In genomic region chr11:116461789-116462188, GRCh38 we compare ENCODE assay signal across 21 cellular contexts.
A peak's percentile ranks its signal among the peaks of the same experiment; 100 is the strongest.
DNase-seq lines count a peak whose midpoint lies in the region; ATAC-seq and TF ChIP-seq lines count a peak whose summit lies in the region.
"Had no signal": no experiment of that assay in that cellular context is flagged by ENCODE, and none has a peak within 500 bp of the region (broad histone marks: within the 10 kb centered on the region; RNA-seq: fewer than 3 reads in every experiment).

No MANE protein-coding gene starts in this region.

- ATAC-seq in GM19328 (IDR thresholded peaks at IDR 0.05; ENCODE audit: unreplicated experiment): no peak
- ATAC-seq: HCT116, lower lobe of right lung had no signal

- no peak for TF ChIP-seq CTCF in esophagus squamous epithelium (IDR thresholded peaks at IDR 0.05)
- TF ChIP-seq CTCF in Calu3 (IDR thresholded peaks at IDR 0.05; ENCODE audit: unreplicated experiment): no peak

- H3K4me1 ChIP-seq in SJCRH30 (no peaks in the 10 kb centered on the region), mesendoderm (ENCODE audit: control insufficient read depth, low read depth, low read length) (peaks cover 18% of the 10 kb centered on the region), esophagus squamous epithelium (no peaks in the 10 kb centered on the region)
- H3K4me1 ChIP-seq: BLaER1, lower lobe of right lung, upper lobe of left lung had no signal

- peaks cover 13% of the 10 kb centered on the region for H3K27me3 Mint-ChIP-seq in Calu3 (ENCODE audit: unreplicated experiment)

- H3K79me2 ChIP-seq in mesendoderm (ENCODE audit: control insufficient read depth, insufficient read depth, low read length): no peaks in the 10 kb centered on the region

- BruUV-seq in Calu3 (replicated peaks; lab: Mats Ljungman, UMichigan): no TSS peak

- H3K4me3 Mint-ChIP-seq in Calu3 (ENCODE audit: low read depth, unreplicated experiment): no peak overlapping the region
- H3K4me3 Mint-ChIP-seq: activated CD4-positive, alpha-beta memory T cell treated with anti-CD3 and anti-CD28 coated beads for 36 hours; activated naive CD4-positive, alpha-beta T cell treated with anti-CD3 and anti-CD28 coated beads, Interleukin-2, amount 50 U/mL, for 24 hours; activated T-cell treated with anti-CD3 and anti-CD28 coated beads, Interleukin-2, amount 50 U/mL, for 24 hours had no signal

- H2BK120ac ChIP-seq in mesendoderm (ENCODE audit: low read depth, low read length): no peak overlapping the region

- no peaks in the 10 kb centered on the region for H3K9me3 Mint-ChIP-seq in Calu3 (ENCODE audit: low read depth, unreplicated experiment)
- H3K9me3 Mint-ChIP-seq: activated CD4-positive, alpha-beta memory T cell treated with anti-CD3 and anti-CD28 coated beads for 36 hours; activated naive CD4-positive, alpha-beta T cell treated with anti-CD3 and anti-CD28 coated beads, Interleukin-2, amount 50 U/mL, for 24 hours; activated T-cell treated with anti-CD3 and anti-CD28 coated beads, Interleukin-2, amount 50 U/mL, for 24 hours had no signal

- no peak overlapping the region for H2AK5ac ChIP-seq in mesendoderm (ENCODE audit: low read length)

- CTCF ChIA-PET in Calu3 (lab: Charles Lee): no interaction called here

- H2BK5ac ChIP-seq in mesendoderm (ENCODE audit: low read length): no peak overlapping the region

- no peak overlapping the region for H2BK15ac ChIP-seq in mesendoderm (replicated peaks; ENCODE audit: low read depth)

- peak overlapping the region; percentile 29 for H3K56ac ChIP-seq in mesendoderm (ENCODE audit: low read length)

- no peak overlapping the region for H3K23ac ChIP-seq in mesendoderm (ENCODE audit: low read length)

- WGBS in mesendoderm (ENCODE audit: extremely low coverage, insufficient coverage, low lambda C conversion rate): no CpG with 5 or more reads among the region's 2 CpGs
- WGBS in esophagus squamous epithelium, 2 donors: 41 to 45% methylated on average over 2 of the region's 2 CpGs

- no peak overlapping the region for H4K8ac ChIP-seq in mesendoderm (ENCODE audit: low read depth, low read length)

- no peaks in the 10 kb centered on the region for H3K9me3 ChIP-seq in SJCRH30 (replicated peaks)
- no peaks in the 10 kb centered on the region for H3K9me3 ChIP-seq in esophagus squamous epithelium
- H3K9me3 ChIP-seq: BLaER1, lower lobe of right lung, upper lobe of left lung had no signal

- H3K36me3 ChIP-seq in H7 (replicated peaks; ENCODE audit: control insufficient read depth, insufficient read depth, low read length) (no peaks in the 10 kb centered on the region), SJCRH30 (no peaks in the 10 kb centered on the region), mesendoderm (ENCODE audit: control insufficient read depth, insufficient read depth, low read length) (no peaks in the 10 kb centered on the region), esophagus squamous epithelium (no peaks in the 10 kb centered on the region)
- H3K36me3 ChIP-seq: BLaER1, lower lobe of right lung, upper lobe of left lung had no signal

- H3K36me3 Mint-ChIP-seq in Calu3 (ENCODE audit: insufficient read depth, unreplicated experiment): no peaks in the 10 kb centered on the region
- H3K36me3 Mint-ChIP-seq: activated CD4-positive, alpha-beta memory T cell treated with anti-CD3 and anti-CD28 coated beads for 36 hours; activated naive CD4-positive, alpha-beta T cell treated with anti-CD3 and anti-CD28 coated beads, Interleukin-2, amount 50 U/mL, for 24 hours; naive B cell had no signal

- no peaks in the 10 kb centered on the region for H3K79me1 ChIP-seq in mesendoderm (ENCODE audit: low read length)

- no peak for TF ChIP-seq POLR2A in esophagus squamous epithelium (IDR thresholded peaks at IDR 0.05)

- no peak overlapping the region for H4K5ac ChIP-seq in mesendoderm (ENCODE audit: low read length)

- H3K4me3 ChIP-seq in H7 (ENCODE audit: insufficient read depth, low read depth, low read length): no peak overlapping the region
- no peak overlapping the region for H3K4me3 ChIP-seq in SJCRH30
- no peak overlapping the region for H3K4me3 ChIP-seq in mesendoderm (ENCODE audit: low read length)
- no peak overlapping the region for H3K4me3 ChIP-seq in esophagus squamous epithelium
- H3K4me3 ChIP-seq: BLaER1, coronary artery, lower lobe of right lung, upper lobe of left lung had no signal

- H3K4ac ChIP-seq in mesendoderm (ENCODE audit: low read depth, low read length): no peak overlapping the region

- peaks cover 9% of the 10 kb centered on the region for H3K4me1 Mint-ChIP-seq in Calu3 (ENCODE audit: low read depth, unreplicated experiment)
- H3K4me1 Mint-ChIP-seq: activated naive CD4-positive, alpha-beta T cell treated with anti-CD3 and anti-CD28 coated beads, Interleukin-2, amount 50 U/mL, for 24 hours; naive B cell had no signal

- H3K27me3 ChIP-seq in H7 (ENCODE audit: control insufficient read depth, insufficient read depth, low read length) (no peaks in the 10 kb centered on the region; the same call in 1 of the 2 replicates), SJCRH30 (no peaks in the 10 kb centered on the region), mesendoderm (ENCODE audit: insufficient read depth, low read length, poor library complexity) (no peaks in the 10 kb centered on the region), esophagus squamous epithelium (peaks cover 0 to 26% (median 0%) of the 10 kb centered on the region in 4 donors)
- H3K27me3 ChIP-seq: BLaER1, upper lobe of left lung had no signal

- H3K27ac ChIP-seq in SJCRH30 (no peak overlapping the region), mesendoderm (ENCODE audit: low read depth, low read length) (no peak overlapping the region), esophagus squamous epithelium (no peak overlapping the region)
- H3K27ac ChIP-seq: BLaER1, coronary artery, lower lobe of right lung, upper lobe of left lung had no signal

- no peak overlapping the region for H3K4me2 ChIP-seq in mesendoderm (ENCODE audit: low read length)
- H3K4me2 ChIP-seq: BLaER1 had no signal

- DNase-seq in H7: peak; percentile 48
- DNase-seq in NCI-H146 treated with DMSO at 0.1 percent for 48 hours (lab: John Stamatoyannopoulos, UW; ENCODE audit: unreplicated experiment): peak; percentile 73
- DNase-seq in SJCRH30: peak; percentile 6 to 8
- peak; percentile 82 for DNase-seq in mesendoderm
- DNase-seq in esophagus squamous epithelium (lab: John Stamatoyannopoulos, UW): no peak
- DNase-seq in Calu3: no peak
- no peak for DNase-seq in HPDE6-E6E7 (ENCODE audit: extremely low spot score)
- DNase-seq: activated CD4-positive, alpha-beta memory T cell treated with anti-CD3 and anti-CD28 coated beads for 36 hours; activated T-cell treated with anti-CD3 and anti-CD28 coated beads, Interleukin-2, amount 50 U/mL, for 24 hours; DMS53; lower lobe of right lung; naive B cell; NCI-H187; stimulated activated CD4-positive, alpha-beta T cell treated with anti-CD3 and anti-CD28 coated beads, Interleukin-12 subunit alpha, Interleukin-12 subunit beta, amount 100 ng/mL, for 4 hours; stimulated activated naive CD4-positive, alpha-beta T cell; upper lobe of left lung had no signal

- H3K9ac ChIP-seq in mesendoderm (ENCODE audit: low read length): no peak overlapping the region
- H3K9ac ChIP-seq: BLaER1 had no signal

- intact Hi-C loops in esophagus squamous epithelium (cut with DNase I): no loop called here
- intact Hi-C loops in Calu3 (cut with micrococcal nuclease; ENCODE audit: unreplicated experiment): no loop called here

- no peak overlapping the region for H3K18ac ChIP-seq in mesendoderm (ENCODE audit: low read length)

- H3K27ac Mint-ChIP-seq in Calu3 (ENCODE audit: unreplicated experiment): no peak overlapping the region
- H3K27ac Mint-ChIP-seq: activated CD4-positive, alpha-beta memory T cell treated with anti-CD3 and anti-CD28 coated beads for 36 hours; activated naive CD4-positive, alpha-beta T cell treated with anti-CD3 and anti-CD28 coated beads, Interleukin-2, amount 50 U/mL, for 24 hours; activated T-cell treated with anti-CD3 and anti-CD28 coated beads, Interleukin-2, amount 50 U/mL, for 24 hours; naive B cell had no signal

Comparison
In these comparisons a context has a peak if more than half of its experiments do, and no peak if none do; other contexts are left out.
1. DNase-seq: peak in H7 (single experiment), NCI-H146 treated with DMSO at 0.1 percent for 48 hours (single experiment), SJCRH30 (2 of 2) and mesendoderm (single experiment); none in esophagus squamous epithelium (single experiment), Calu3 (single experiment) and HPDE6-E6E7 (single experiment).